Comparison of ENCODE assay signal across 8 cellular contexts in genomic region chr2:55419236-55419513, GRCh38. TPM values are rescaled to one million over a fixed set of nuclear protein-coding genes. Genes with fewer than 3 reads are reported as not detected.
DNase-seq lines count a peak whose midpoint lies in the region; ATAC-seq and TF ChIP-seq lines count a peak whose summit lies in the region.

No MANE protein-coding gene starts in this region.

- no peak for DNase-seq in activated CD8-positive, alpha-beta memory T cell treated with anti-CD3 and anti-CD28 coated beads, Interleukin-2, amount 10 ng/mL, durations not matched to agents 7 days and 5 days
- DNase-seq in activated CD8-positive, alpha-beta memory T cell treated with anti-CD3 and anti-CD28 coated beads, Interleukin-2, amount 50 U/mL, for 4 hours, result no peak
- peak; percentile 50 to 71 for DNase-seq in Kasumi-1 (lab: John Stamatoyannopoulos, UW)
- DNase-seq in activated naive CD4-positive, alpha-beta T cell treated with anti-CD3 and anti-CD28 coated beads, Interleukin-2, amount 50 U/mL, for 16 hours, result peak; percentile 16
- DNase-seq in heart left ventricle, result peak in 2 of 5 donors; percentile 25 to 66
- DNase-seq in pons (ENCODE audit: low spot score), result peak; percentile 60

- H3K4me3 ChIP-seq in heart left ventricle, result peak overlapping the region; percentile 71 to 94 (median 86)

- no peaks in the 10 kb centered on the region for H3K9me3 ChIP-seq in heart left ventricle

- H3K27me3 Mint-ChIP-seq in activated CD8-positive, alpha-beta memory T cell treated with anti-CD3 and anti-CD28 coated beads, Interleukin-2, amount 10 ng/mL, durations not matched to agents 7 days and 5 days, result peaks cover 25% of the 10 kb centered on the region

- WGBS in heart left ventricle, 4 donors, result 0 to 1% (median 0%) methylated on average over 14 of the region's 14 CpGs

- H3K27me3 ChIP-seq in heart left ventricle, result no peaks in the 10 kb centered on the region

- TF ChIP-seq CTCF in heart left ventricle (IDR thresholded peaks at IDR 0.05), result no peak

- CTCF ChIA-PET in activated CD8-positive, alpha-beta memory T cell treated with anti-CD3 and anti-CD28 coated beads, Interleukin-2, amount 10 ng/mL, durations not matched to agents 7 days and 5 days (lab: Charles Lee), result interaction anchor here (0.6 to 1.1 kb wide), 2 partner anchors 13 to 126 kb away, joined by 3 read pairs; no protein-coding TSS in a partner anchor

- intact Hi-C loops in heart left ventricle (cut with DNase I), result loop anchor here in 5 of 10 donors (5.0 to 10.0 kb wide), 5 partner anchors 54 to 187 kb away; partner anchors contain the start of genes CLHC1 (in 1 of the 5), MTIF2 (in 1 of the 5) and RPS27A (in 1 of the 5)

- H3K36me3 ChIP-seq in heart left ventricle, result no peaks in the 10 kb centered on the region

- peak overlapping the region; percentile 72 for H3K27ac Mint-ChIP-seq in activated CD8-positive, alpha-beta memory T cell treated with anti-CD3 and anti-CD28 coated beads, Interleukin-2, amount 10 ng/mL, durations not matched to agents 7 days and 5 days

- H3K27ac ChIP-seq in heart left ventricle, result peak overlapping the region; percentile 66 to 94 (median 88)

- H3K9me3 Mint-ChIP-seq in activated CD8-positive, alpha-beta memory T cell treated with anti-CD3 and anti-CD28 coated beads, Interleukin-2, amount 10 ng/mL, durations not matched to agents 7 days and 5 days (ENCODE audit: low read depth), result no peaks in the 10 kb centered on the region

- no peak for TF ChIP-seq POLR2A in heart left ventricle (IDR thresholded peaks at IDR 0.05)

- no peaks in the 10 kb centered on the region for H3K36me3 Mint-ChIP-seq in activated CD8-positive, alpha-beta memory T cell treated with anti-CD3 and anti-CD28 coated beads, Interleukin-2, amount 10 ng/mL, durations not matched to agents 7 days and 5 days

- peaks cover 26% of the 10 kb centered on the region for H3K4me1 Mint-ChIP-seq in activated CD8-positive, alpha-beta memory T cell treated with anti-CD3 and anti-CD28 coated beads, Interleukin-2, amount 10 ng/mL, durations not matched to agents 7 days and 5 days

- H3K4me3 Mint-ChIP-seq in activated CD8-positive, alpha-beta memory T cell treated with anti-CD3 and anti-CD28 coated beads, Interleukin-2, amount 10 ng/mL, durations not matched to agents 7 days and 5 days, result peak overlapping the region; percentile 88

- ATAC-seq in activated CD8-positive, alpha-beta memory T cell treated with anti-CD3 and anti-CD28 coated beads, Interleukin-2, amount 10 ng/mL, durations not matched to agents 7 days and 5 days, result peak; percentile 4
- ATAC-seq in heart left ventricle (peak; percentile 3 to 31 (median 9)), GM19467 (IDR thresholded peaks at IDR 0.05; ENCODE audit: unreplicated experiment) (no peak), HG02623 (IDR thresholded peaks at IDR 0.05; ENCODE audit: unreplicated experiment) (no peak)

- H3K4me1 ChIP-seq in heart left ventricle, result peaks cover 0 to 50% (median 15%) of the 10 kb centered on the region in 12 donors

RNA-seq across cellular contexts. Expression of gene CCDC88A, which starts 0.5 kb away (rescaled TPM):
- 10 to 100 TPM; 10.9 to 15.9 TPM for total RNA-seq in activated CD8-positive, alpha-beta memory T cell treated with anti-CD3 and anti-CD28 coated beads, Interleukin-2, amount 10 ng/mL, durations not matched to agents 7 days and 5 days
- 10 to 100 TPM; 17.3 to 53.6 (median 24.4) TPM for total RNA-seq in heart left ventricle
- 10 to 100 TPM; 10.4 to 26.3 TPM for polyA plus RNA-seq in heart left ventricle

Comparison
In these comparisons a context has a peak if more than half of its experiments do, and no peak if none do; other contexts are left out.
1. ATAC-seq: peak in activated CD8-positive, alpha-beta memory T cell treated with anti-CD3 and anti-CD28 coated beads, Interleukin-2, amount 10 ng/mL, durations not matched to agents 7 days and 5 days (single experiment) and heart left ventricle (4 of 4); none in GM19467 (single experiment) and HG02623 (single experiment).
2. DNase-seq: peak in Kasumi-1 (2 of 2), activated naive CD4-positive, alpha-beta T cell treated with anti-CD3 and anti-CD28 coated beads, Interleukin-2, amount 50 U/mL, for 16 hours (single experiment) and pons (single experiment); none in activated CD8-positive, alpha-beta memory T cell treated with anti-CD3 and anti-CD28 coated beads, Interleukin-2, amount 10 ng/mL, durations not matched to agents 7 days and 5 days (single experiment) and activated CD8-positive, alpha-beta memory T cell treated with anti-CD3 and anti-CD28 coated beads, Interleukin-2, amount 50 U/mL, for 4 hours (single experiment).